ENCODE assay signal across 13 cellular contexts in the genomic region with DNA sequence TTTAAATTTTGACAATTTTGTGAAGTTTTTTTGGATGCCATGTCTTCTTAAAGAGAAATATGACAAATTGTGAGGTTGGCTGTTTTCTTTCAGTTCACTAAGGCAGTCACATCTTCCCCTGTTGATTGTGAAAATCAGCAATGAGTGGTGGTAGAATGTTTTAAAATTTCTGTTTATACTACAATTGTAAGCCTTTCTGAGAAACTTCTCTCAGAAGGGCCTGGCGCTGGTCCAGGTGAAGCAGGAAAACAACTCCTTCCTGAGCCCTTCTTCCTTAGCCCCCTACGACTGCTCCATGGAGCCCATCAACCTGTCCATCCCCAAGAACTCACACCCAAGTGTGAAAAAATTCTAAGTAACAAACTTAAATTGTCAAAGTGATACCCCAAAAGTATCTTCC.
"Had no signal": no experiment of that assay in that cellular context is flagged by ENCODE, and none has a peak within 500 bp of the region (broad histone marks: within the 10 kb centered on the region; RNA-seq: fewer than 3 reads in every experiment).

No MANE protein-coding gene starts in this region.

- H3K4me3 ChIP-seq: dorsolateral prefrontal cortex, esophagus squamous epithelium, tibial artery, vagina had no signal

- H3K27ac Mint-ChIP-seq: T-helper 2 cell treated with Interferon-gamma antibody and Interleukin-4, amounts not matched to agents 5 μg/mL and 100 μg/mL, for 36 hours had no signal

- H3K9me3 ChIP-seq: esophagus squamous epithelium, tibial artery, vagina had no signal

- ATAC-seq: activated CD4-positive, CD25-positive, alpha-beta regulatory T cell treated with anti-CD3 and anti-CD28 coated beads, Interleukin-2, amount 50 U/mL, for 24 hours; foreskin keratinocyte had no signal

- H3K27ac ChIP-seq: dorsolateral prefrontal cortex, foreskin keratinocyte, tibial artery, vagina had no signal

- H3K27me3 ChIP-seq: esophagus squamous epithelium, foreskin keratinocyte, tibial artery, vagina had no signal

- H3K4me3 Mint-ChIP-seq: nephron progenitor cell; T-helper 2 cell treated with Interferon-gamma antibody and Interleukin-4, amounts not matched to agents 5 μg/mL and 100 μg/mL, for 36 hours had no signal

- H3K9me3 Mint-ChIP-seq: nephron progenitor cell; T-helper 2 cell treated with Interferon-gamma antibody and Interleukin-4, amounts not matched to agents 5 μg/mL and 100 μg/mL, for 36 hours had no signal

- DNase-seq: activated CD4-positive, alpha-beta T cell treated with anti-CD3 and anti-CD28 coated beads, Interleukin-2, amount 50 U/mL, for 48 hours; activated CD8-positive, alpha-beta memory T cell treated with anti-CD3 and anti-CD28 coated beads, Interleukin-2, amount 50 U/mL, for 48 hours; activated naive CD4-positive, alpha-beta T cell treated with anti-CD3 and anti-CD28 coated beads, Interleukin-2, amount 50 U/mL, for 16 hours; cerebellar nuclear complex; dorsolateral prefrontal cortex; esophagus squamous epithelium; foreskin keratinocyte; nephron progenitor cell; stimulated activated CD4-positive, alpha-beta T cell treated with anti-CD3 and anti-CD28 coated beads, Interleukin-4, amount 100 ng/mL, for 24 hours had no signal
